Comparison of ENCODE assay signal across 1 cellular context in the genomic region with DNA sequence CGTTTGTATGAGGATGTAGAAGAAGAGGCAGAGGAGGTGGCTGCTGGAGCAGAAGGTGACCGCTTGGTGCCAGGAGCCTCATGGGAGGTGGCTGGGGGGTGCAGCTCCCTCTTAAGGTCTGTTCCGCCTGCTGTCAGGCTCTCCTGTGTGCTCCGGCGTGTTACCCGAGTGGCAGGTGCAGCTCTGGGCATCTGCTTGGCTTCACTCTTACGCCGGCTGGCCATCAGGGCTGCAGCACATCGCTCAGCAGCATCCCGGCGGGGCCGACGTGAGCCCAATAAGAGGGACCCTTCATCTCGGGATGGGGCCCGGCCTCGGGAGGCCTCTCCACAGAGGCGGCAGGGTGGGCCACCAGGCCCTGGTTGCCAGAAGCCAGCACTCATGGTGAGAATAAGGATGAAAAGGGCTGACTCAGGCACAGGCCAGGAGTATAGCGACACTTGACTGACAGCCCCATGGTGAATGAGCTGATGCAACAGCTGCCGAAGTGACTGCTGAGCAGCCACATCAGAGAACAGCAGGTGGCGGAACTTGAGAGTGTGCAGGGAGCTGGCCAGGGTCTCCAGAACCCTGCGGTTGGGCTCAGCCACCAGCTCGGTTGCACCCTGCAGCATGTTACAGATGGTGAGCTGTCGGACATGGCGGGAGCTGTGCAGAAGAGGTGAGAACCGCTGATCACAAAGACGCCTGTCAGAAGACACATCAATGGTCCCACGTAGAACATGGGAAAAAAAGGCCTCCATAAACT.
TF ChIP-seq lines count a peak whose summit lies in the region.

No MANE protein-coding gene starts in this region.

TF ChIP-seq in endothelial cell of umbilical vein, 7 proteins besides CTCF, POLR2A, EP300 and RAD21:
- TF ChIP-seq EZH2 (IDR thresholded peaks at IDR 0.05; ENCODE audit: borderline replicate concordance, low read depth, low read length, severe bottlenecking), result no peak
- TF ChIP-seq FOS (IDR thresholded peaks at IDR 0.05; ENCODE audit: borderline replicate concordance, insufficient read depth, low read length), result no peak
- no peak for TF ChIP-seq GATA2 (IDR thresholded peaks at IDR 0.05; ENCODE audit: insufficient read depth, insufficient read length, low read depth, low read length)
- no peak for TF ChIP-seq POLR2AphosphoS5 (IDR thresholded peaks at IDR 0.05; ENCODE audit: insufficient read depth, low read depth, low read length)
- no peak for TF ChIP-seq JUN (IDR thresholded peaks at IDR 0.05; ENCODE audit: borderline replicate concordance, insufficient read depth, insufficient read length, low read depth)
- TF ChIP-seq, protein P1, sequence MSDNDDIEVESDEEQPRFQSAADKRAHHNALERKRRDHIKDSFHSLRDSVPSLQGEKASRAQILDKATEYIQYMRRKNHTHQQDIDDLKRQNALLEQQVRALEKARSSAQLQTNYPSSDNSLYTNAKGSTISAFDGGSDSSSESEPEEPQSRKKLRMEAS (IDR thresholded peaks at IDR 0.05; ENCODE audit: insufficient read depth, insufficient read length), result no peak
- TF ChIP-seq MYC (IDR thresholded peaks at IDR 0.05; ENCODE audit: low read depth, low read length), result no peak
